7 cellular contexts compared by ENCODE assay signal in genomic region chr11:829116-829945, GRCh38. TPM values are rescaled to one million over a fixed set of nuclear protein-coding genes. Genes with fewer than 3 reads are reported as not detected.
A peak's percentile ranks its signal among the peaks of the same experiment; 100 is the strongest.
DNase-seq lines count a peak whose midpoint lies in the region; ATAC-seq and TF ChIP-seq lines count a peak whose summit lies in the region.
"Had no signal": no experiment of that assay in that cellular context is flagged by ENCODE, and none has a peak within 500 bp of the region (broad histone marks: within the 10 kb centered on the region; RNA-seq: fewer than 3 reads in every experiment).

No MANE protein-coding gene starts in this region.

- peaks cover 4% of the 10 kb centered on the region; the same call in 1 of the 2 replicates for H3K36me3 ChIP-seq in iPS-20b (ENCODE audit: insufficient read depth, low read depth, low read length)

- H3K4me1 ChIP-seq in iPS-20b (ENCODE audit: insufficient read depth, low read length) = peaks cover 25% of the 10 kb centered on the region

- no peak for TF ChIP-seq CTCF in 22Rv1 (IDR thresholded peaks at IDR 0.05)

- H3K27me3 ChIP-seq in iPS-20b (ENCODE audit: insufficient read depth, low read length) = peaks cover 81% of the 10 kb centered on the region

- H3K27ac ChIP-seq in 22Rv1 (peak overlapping the region; percentile 96), iPS-20b (ENCODE audit: low read length) (no peak overlapping the region)

- peak overlapping the region; percentile 56 for H3K4me3 ChIP-seq in iPS-20b (ENCODE audit: low read length)

- H3K9me3 ChIP-seq in iPS-20b (ENCODE audit: insufficient read depth, low read depth, low read length) = no peaks in the 10 kb centered on the region

- peak overlapping the region; percentile 45; the same call in 1 of the 2 replicates for H3K9ac ChIP-seq in iPS-20b (ENCODE audit: low read depth, low read length)

- ATAC-seq in GM21381 (IDR thresholded peaks at IDR 0.05; ENCODE audit: unreplicated experiment) (no peak), HG03342 (IDR thresholded peaks at IDR 0.05; ENCODE audit: unreplicated experiment) (no peak)

- DNase-seq in RPMI7951 (ENCODE audit: low read depth) (peak; percentile 73), HuH-7.5 (ENCODE audit: low spot score) (no peak)
- DNase-seq: activated CD4-positive, alpha-beta T cell treated with anti-CD3 and anti-CD28 coated beads, Interleukin-2, amount 50 U/mL, for 4 hours had no signal

RNA-seq across cellular contexts. Expression of gene CRACR2B, which starts 1.6 kb away (rescaled TPM):
- 1.8 and 2.5 TPM in 2 replicates for total RNA-seq in RPMI7951 (2014; rRNA removed; shearing (Covaris generic))

RNA-seq across cellular contexts. Expression of gene CD151, which starts 3.4 kb away (rescaled TPM):
- total RNA-seq in RPMI7951 (2014; rRNA removed; shearing (Covaris generic)) = 302 and 421 TPM in 2 replicates

RNA-seq across cellular contexts. Expression of gene PNPLA2, which starts 10.6 kb away (rescaled TPM):
- 9.4 and 10.5 TPM in 2 replicates for total RNA-seq in RPMI7951 (2014; rRNA removed; shearing (Covaris generic))

RNA-seq across cellular contexts. Expression of gene POLR2L, which starts 13.0 kb away (rescaled TPM):
- 167 and 183 TPM in 2 replicates for total RNA-seq in RPMI7951 (2014; rRNA removed; shearing (Covaris generic))

RNA-seq across cellular contexts. Expression of gene TSPAN4, which starts 13.3 kb away (rescaled TPM):
- total RNA-seq in RPMI7951 (2014; rRNA removed; shearing (Covaris generic)) = 95.2 and 137 TPM in 2 replicates
